ENCODE assay signal across 1 cellular context in the genomic region with DNA sequence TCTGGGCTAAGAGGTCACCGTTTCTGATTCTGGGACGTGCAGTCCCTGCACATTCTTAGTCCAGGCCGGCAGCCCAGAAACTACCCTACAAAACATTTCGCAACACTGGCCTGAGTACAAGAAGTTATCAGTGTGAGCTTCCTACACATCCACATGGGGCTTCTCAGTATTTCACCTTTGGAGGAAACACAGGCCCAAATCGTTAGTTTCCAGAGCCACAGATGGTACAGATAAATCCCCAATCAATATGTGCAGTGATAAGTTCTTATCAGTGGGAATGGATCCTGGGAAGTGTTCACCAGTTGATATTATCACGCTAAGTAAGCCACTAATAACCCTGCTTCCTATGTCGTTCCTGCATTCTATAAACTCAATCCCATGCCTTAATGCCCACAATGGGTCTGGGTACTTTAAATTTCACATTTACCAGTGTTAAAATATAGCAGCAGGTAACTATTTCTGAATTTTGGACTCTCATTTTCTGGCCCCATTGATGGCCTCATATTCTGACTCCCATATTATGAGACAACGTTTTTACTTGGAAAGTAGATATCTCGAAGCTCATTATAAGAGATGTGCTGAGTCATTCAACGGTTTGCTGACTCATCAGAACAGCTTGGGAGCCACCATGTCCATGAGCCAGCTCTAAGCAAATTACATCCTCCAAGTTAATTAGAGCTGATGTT.
TF ChIP-seq lines count a peak whose summit lies in the region.

No MANE protein-coding gene starts in this region.

TF ChIP-seq in K562, 482 proteins besides CTCF, POLR2A, EP300 and RAD21 (continued from another document and continues in another):
- TF ChIP-seq MGA (IDR thresholded peaks at IDR 0.05) (peak; percentile 59), RBFOX2 (IDR thresholded peaks at IDR 0.05; ENCODE audit: low read depth, low read length) (no peak), NR2C1 (IDR thresholded peaks at IDR 0.05) (0 out of 2 replicates have a peak, but pooled peaks have one; percentile 27), NR2C1 (tag; IDR thresholded peaks at IDR 0.05) (peak; percentile 68), ZNF75A (CRISPR knock-in tag; IDR thresholded peaks at IDR 0.05) (0 out of 2 replicates have a peak, but pooled peaks have one; percentile 24), BACH1 (tag; IDR thresholded peaks at IDR 0.05) (peak; percentile 100), KLF1 (tag; IDR thresholded peaks at IDR 0.05) (peak; percentile 53; the same call in 1 of the 2 replicates), ZEB2 (IDR thresholded peaks at IDR 0.05) (peak; percentile 85), ZBTB17 (CRISPR knock-in tag; IDR thresholded peaks at IDR 0.05) (0 out of 2 replicates have a peak, but pooled peaks have one; percentile 22), ZNF77 (CRISPR knock-in tag; IDR thresholded peaks at IDR 0.05) (no peak), ASH1L (IDR thresholded peaks at IDR 0.05; ENCODE audit: borderline replicate concordance, low read depth, partially characterized antibody) (peak; percentile 10), MTA3 (IDR thresholded peaks at IDR 0.05; ENCODE audit: borderline replicate concordance) (peak; percentile 66; the same call in 1 of the 2 replicates), FOXA3 (CRISPR knock-in tag; conservative IDR thresholded peaks at IDR 0.05 in 1 of 2, IDR thresholded peaks at IDR 0.05 in 1 of 2) (0 out of 4 replicates have a peak, but pooled peaks of 1 of the 2 experiments have one; percentile 7), RBM39 (optimal IDR thresholded peaks at IDR 0.05; ENCODE audit: low read depth, low read length) (no peak), THRB (CRISPR knock-in tag; conservative IDR thresholded peaks at IDR 0.05) (0 out of 2 replicates have a peak, but pooled peaks have one; percentile 2), GTF2A2 (tag; IDR thresholded peaks at IDR 0.05) (no peak), U2AF2 (optimal IDR thresholded peaks at IDR 0.05; ENCODE audit: low read depth, low read length) (no peak), HOXB6 (CRISPR knock-in tag; IDR thresholded peaks at IDR 0.05; ENCODE audit: borderline replicate concordance) (no peak), TAF15 (IDR thresholded peaks at IDR 0.05; ENCODE audit: low read depth, low read length) (no peak), POLR2G (IDR thresholded peaks at IDR 0.05; ENCODE audit: low read depth, low read length) (no peak), GABPB1 (CRISPR knock-in tag; IDR thresholded peaks at IDR 0.05) (no peak), BRD9 (IDR thresholded peaks at IDR 0.05; ENCODE audit: low read depth, partially characterized antibody) (peak; percentile 98), BRCA1 (IDR thresholded peaks at IDR 0.05) (no peak), BRCA1 (CRISPR knock-in tag; IDR thresholded peaks at IDR 0.05) (no peak), KLF6 (CRISPR knock-in tag; IDR thresholded peaks at IDR 0.05; ENCODE audit: borderline replicate concordance) (0 out of 2 replicates have a peak, but pooled peaks have one; percentile 31), FOXK1 (CRISPR knock-in tag; IDR thresholded peaks at IDR 0.05; ENCODE audit: borderline replicate concordance) (no peak), C11orf30 (IDR thresholded peaks at IDR 0.05; ENCODE audit: low read depth) (peak; percentile 100), MTA1 (IDR thresholded peaks at IDR 0.05; ENCODE audit: borderline replicate concordance) (peak; percentile 84; the same call in 1 of the 2 replicates), RBM17 (IDR thresholded peaks at IDR 0.05; ENCODE audit: borderline replicate concordance, low read depth, low read length) (no peak), KDM2B (CRISPR knock-in tag; IDR thresholded peaks at IDR 0.05) (no peak), MYNN (IDR thresholded peaks at IDR 0.05) (peak; percentile 26; the same call in 1 of the 2 replicates), MYNN (CRISPR knock-in tag; IDR thresholded peaks at IDR 0.05) (no peak), ZNF408 (CRISPR knock-in tag; IDR thresholded peaks at IDR 0.05; ENCODE audit: low read depth) (no peak)
- TF ChIP-seq, protein P1, sequence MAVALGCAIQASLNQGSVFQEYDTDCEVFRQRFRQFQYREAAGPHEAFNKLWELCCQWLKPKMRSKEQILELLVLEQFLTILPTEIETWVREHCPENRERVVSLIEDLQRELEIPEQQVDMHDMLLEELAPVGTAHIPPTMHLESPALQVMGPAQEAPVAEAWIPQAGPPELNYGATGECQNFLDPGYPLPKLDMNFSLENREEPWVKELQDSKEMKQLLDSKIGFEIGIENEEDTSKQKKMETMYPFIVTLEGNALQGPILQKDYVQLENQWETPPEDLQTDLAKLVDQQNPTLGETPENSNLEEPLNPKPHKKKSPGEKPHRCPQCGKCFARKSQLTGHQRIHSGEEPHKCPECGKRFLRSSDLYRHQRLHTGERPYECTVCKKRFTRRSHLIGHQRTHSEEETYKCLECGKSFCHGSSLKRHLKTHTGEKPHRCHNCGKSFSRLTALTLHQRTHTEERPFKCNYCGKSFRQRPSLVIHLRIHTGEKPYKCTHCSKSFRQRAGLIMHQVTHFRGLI (CRISPR knock-in tag; IDR thresholded peaks at IDR 0.05): 0 out of 2 replicates have a peak, but pooled peaks have one; percentile 7
- TF ChIP-seq, protein P2, sequence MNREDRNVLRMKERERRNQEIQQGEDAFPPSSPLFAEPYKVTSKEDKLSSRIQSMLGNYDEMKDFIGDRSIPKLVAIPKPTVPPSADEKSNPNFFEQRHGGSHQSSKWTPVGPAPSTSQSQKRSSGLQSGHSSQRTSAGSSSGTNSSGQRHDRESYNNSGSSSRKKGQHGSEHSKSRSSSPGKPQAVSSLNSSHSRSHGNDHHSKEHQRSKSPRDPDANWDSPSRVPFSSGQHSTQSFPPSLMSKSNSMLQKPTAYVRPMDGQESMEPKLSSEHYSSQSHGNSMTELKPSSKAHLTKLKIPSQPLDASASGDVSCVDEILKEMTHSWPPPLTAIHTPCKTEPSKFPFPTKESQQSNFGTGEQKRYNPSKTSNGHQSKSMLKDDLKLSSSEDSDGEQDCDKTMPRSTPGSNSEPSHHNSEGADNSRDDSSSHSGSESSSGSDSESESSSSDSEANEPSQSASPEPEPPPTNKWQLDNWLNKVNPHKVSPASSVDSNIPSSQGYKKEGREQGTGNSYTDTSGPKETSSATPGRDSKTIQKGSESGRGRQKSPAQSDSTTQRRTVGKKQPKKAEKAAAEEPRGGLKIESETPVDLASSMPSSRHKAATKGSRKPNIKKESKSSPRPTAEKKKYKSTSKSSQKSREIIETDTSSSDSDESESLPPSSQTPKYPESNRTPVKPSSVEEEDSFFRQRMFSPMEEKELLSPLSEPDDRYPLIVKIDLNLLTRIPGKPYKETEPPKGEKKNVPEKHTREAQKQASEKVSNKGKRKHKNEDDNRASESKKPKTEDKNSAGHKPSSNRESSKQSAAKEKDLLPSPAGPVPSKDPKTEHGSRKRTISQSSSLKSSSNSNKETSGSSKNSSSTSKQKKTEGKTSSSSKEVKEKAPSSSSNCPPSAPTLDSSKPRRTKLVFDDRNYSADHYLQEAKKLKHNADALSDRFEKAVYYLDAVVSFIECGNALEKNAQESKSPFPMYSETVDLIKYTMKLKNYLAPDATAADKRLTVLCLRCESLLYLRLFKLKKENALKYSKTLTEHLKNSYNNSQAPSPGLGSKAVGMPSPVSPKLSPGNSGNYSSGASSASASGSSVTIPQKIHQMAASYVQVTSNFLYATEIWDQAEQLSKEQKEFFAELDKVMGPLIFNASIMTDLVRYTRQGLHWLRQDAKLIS (CRISPR knock-in tag; IDR thresholded peaks at IDR 0.05): no peak
- TF ChIP-seq, protein P3, sequence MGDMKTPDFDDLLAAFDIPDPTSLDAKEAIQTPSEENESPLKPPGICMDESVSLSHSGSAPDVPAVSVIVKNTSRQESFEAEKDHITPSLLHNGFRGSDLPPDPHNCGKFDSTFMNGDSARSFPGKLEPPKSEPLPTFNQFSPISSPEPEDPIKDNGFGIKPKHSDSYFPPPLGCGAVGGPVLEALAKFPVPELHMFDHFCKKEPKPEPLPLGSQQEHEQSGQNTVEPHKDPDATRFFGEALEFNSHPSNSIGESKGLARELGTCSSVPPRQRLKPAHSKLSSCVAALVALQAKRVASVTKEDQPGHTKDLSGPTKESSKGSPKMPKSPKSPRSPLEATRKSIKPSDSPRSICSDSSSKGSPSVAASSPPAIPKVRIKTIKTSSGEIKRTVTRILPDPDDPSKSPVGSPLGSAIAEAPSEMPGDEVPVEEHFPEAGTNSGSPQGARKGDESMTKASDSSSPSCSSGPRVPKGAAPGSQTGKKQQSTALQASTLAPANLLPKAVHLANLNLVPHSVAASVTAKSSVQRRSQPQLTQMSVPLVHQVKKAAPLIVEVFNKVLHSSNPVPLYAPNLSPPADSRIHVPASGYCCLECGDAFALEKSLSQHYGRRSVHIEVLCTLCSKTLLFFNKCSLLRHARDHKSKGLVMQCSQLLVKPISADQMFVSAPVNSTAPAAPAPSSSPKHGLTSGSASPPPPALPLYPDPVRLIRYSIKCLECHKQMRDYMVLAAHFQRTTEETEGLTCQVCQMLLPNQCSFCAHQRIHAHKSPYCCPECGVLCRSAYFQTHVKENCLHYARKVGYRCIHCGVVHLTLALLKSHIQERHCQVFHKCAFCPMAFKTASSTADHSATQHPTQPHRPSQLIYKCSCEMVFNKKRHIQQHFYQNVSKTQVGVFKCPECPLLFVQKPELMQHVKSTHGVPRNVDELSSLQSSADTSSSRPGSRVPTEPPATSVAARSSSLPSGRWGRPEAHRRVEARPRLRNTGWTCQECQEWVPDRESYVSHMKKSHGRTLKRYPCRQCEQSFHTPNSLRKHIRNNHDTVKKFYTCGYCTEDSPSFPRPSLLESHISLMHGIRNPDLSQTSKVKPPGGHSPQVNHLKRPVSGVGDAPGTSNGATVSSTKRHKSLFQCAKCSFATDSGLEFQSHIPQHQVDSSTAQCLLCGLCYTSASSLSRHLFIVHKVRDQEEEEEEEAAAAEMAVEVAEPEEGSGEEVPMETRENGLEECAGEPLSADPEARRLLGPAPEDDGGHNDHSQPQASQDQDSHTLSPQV (IDR thresholded peaks at IDR 0.05): peak; percentile 95
